In the genomic region with DNA sequence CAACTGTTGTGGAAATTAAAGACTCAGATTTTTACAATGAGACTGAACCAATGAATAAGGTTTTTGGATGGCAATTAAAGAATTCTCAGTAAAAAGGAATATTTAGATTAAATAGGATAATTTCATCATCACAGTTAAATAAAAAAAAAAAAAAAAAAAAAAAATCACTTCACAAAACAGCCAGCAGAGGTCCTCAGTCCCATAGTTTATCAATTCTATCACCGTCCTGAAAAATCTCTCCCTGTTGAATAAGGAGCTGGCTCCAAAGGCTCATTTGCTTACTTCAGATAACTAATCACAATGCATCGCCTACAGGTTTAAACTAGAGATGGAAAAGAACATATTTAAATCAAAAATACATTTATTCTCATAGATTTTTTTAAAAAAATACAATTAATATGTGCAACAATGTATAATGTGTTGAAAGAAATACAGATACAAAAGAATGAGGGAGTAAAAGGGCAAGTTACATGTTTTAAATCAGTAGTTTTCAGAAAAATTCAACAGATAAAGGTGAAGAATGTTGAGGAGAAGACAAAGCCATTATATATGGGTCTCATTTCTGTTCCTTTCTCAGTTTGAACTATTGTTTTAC, we compare ENCODE assay signal across 8 cellular contexts.
A peak's percentile ranks its signal among the peaks of the same experiment; 100 is the strongest.
DNase-seq lines count a peak whose midpoint lies in the region; ATAC-seq and TF ChIP-seq lines count a peak whose summit lies in the region.

No MANE protein-coding gene starts in this region.

- H3K4me2 ChIP-seq in neural cell (ENCODE audit: low read length) = no peak overlapping the region

- no peaks in the 10 kb centered on the region for H3K4me1 Mint-ChIP-seq in stimulated activated effector memory CD8-positive, alpha-beta T cell treated with anti-CD3 and anti-CD28 coated beads, Interleukin-12 subunit alpha, Interleukin-12 subunit beta, amount 100 ng/mL, for 72 hours

- H3K4me3 ChIP-seq in NT2/D1 (ENCODE audit: insufficient read length, low read depth) (no peak overlapping the region), dorsolateral prefrontal cortex (peak overlapping the region in 1 of 59 donors; percentile 2), neural cell (ENCODE audit: low read length) (no peak overlapping the region)

- no peaks in the 10 kb centered on the region for H3K9me2 ChIP-seq in neural cell (ENCODE audit: insufficient read depth, low read length)

- H3K4me3 Mint-ChIP-seq in stimulated activated effector memory CD8-positive, alpha-beta T cell treated with anti-CD3 and anti-CD28 coated beads, Interleukin-12 subunit alpha, Interleukin-12 subunit beta, amount 100 ng/mL, for 72 hours = no peak overlapping the region

- no peak overlapping the region for H2AFZ ChIP-seq in neural cell (ENCODE audit: low read depth, low read length)

- DNase-seq in DMS53 treated with DMSO at 0.1 percent for 48 hours (lab: John Stamatoyannopoulos, UW; ENCODE audit: unreplicated experiment) (peak; percentile 19), NT2/D1 (ENCODE audit: low read depth, low spot score) (peak; percentile 9), dorsolateral prefrontal cortex (no peak), MV-4-11 (lab: John Stamatoyannopoulos, UW) (no peak)
- no peak for DNase-seq in stimulated activated effector memory CD8-positive, alpha-beta T cell treated with anti-CD3 and anti-CD28 coated beads, Interleukin-12 subunit alpha, Interleukin-12 subunit beta, amount 100 ng/mL, for 72 hours (ENCODE audit: low spot score in 2 of 2)

- no peak overlapping the region for H3K27ac ChIP-seq in dorsolateral prefrontal cortex
- H3K27ac ChIP-seq in neural cell (ENCODE audit: low read length) = no peak overlapping the region

- H3K9me3 ChIP-seq in NT2/D1 (ENCODE audit: insufficient read depth, low read length) (no peaks in the 10 kb centered on the region), neural cell (ENCODE audit: low read length) (no peaks in the 10 kb centered on the region)

- no peak overlapping the region for H3K27ac Mint-ChIP-seq in stimulated activated effector memory CD8-positive, alpha-beta T cell treated with anti-CD3 and anti-CD28 coated beads, Interleukin-12 subunit alpha, Interleukin-12 subunit beta, amount 100 ng/mL, for 72 hours

- no peaks in the 10 kb centered on the region for H3K36me3 Mint-ChIP-seq in stimulated activated effector memory CD8-positive, alpha-beta T cell treated with anti-CD3 and anti-CD28 coated beads, Interleukin-12 subunit alpha, Interleukin-12 subunit beta, amount 100 ng/mL, for 72 hours

- H3K4me1 ChIP-seq in NT2/D1 (ENCODE audit: insufficient read depth, insufficient read length) = no peaks in the 10 kb centered on the region

- H3F3A ChIP-seq in neural cell (ENCODE audit: insufficient read depth, low read length, poor library complexity, severe bottlenecking) = no peaks in the 10 kb centered on the region

- no peak for TF ChIP-seq EP300 in neural cell (conservative IDR thresholded peaks at IDR 0.05; ENCODE audit: poor library complexity, severe bottlenecking)

- peak; percentile 83 for TF ChIP-seq RAD21 in neural cell (conservative IDR thresholded peaks at IDR 0.05)

- H3K9me3 Mint-ChIP-seq in stimulated activated effector memory CD8-positive, alpha-beta T cell treated with anti-CD3 and anti-CD28 coated beads, Interleukin-12 subunit alpha, Interleukin-12 subunit beta, amount 100 ng/mL, for 72 hours = no peaks in the 10 kb centered on the region

- H3K36me3 ChIP-seq in NT2/D1 (ENCODE audit: insufficient read depth, insufficient read length, low read length) = no peaks in the 10 kb centered on the region
- no peaks in the 10 kb centered on the region for H3K36me3 ChIP-seq in neural cell (ENCODE audit: insufficient read depth, low read length)

- H3K9ac ChIP-seq in NT2/D1 (ENCODE audit: insufficient read length, low read depth) = no peak overlapping the region
- H3K9ac ChIP-seq in neural cell (ENCODE audit: low read length) = no peak overlapping the region

- ATAC-seq in HG03432 (IDR thresholded peaks at IDR 0.05; ENCODE audit: unreplicated experiment) (peak; percentile 59), GM21737 (IDR thresholded peaks at IDR 0.05; ENCODE audit: unreplicated experiment) (no peak)
- ATAC-seq in stimulated activated effector memory CD8-positive, alpha-beta T cell treated with anti-CD3 and anti-CD28 coated beads, Interleukin-12 subunit alpha, Interleukin-12 subunit beta, amount 100 ng/mL, for 72 hours = no peak

- H3K79me2 ChIP-seq in neural cell (replicated peaks; ENCODE audit: insufficient read depth, low read length) = no peaks in the 10 kb centered on the region

- H4K20me1 ChIP-seq in neural cell (ENCODE audit: insufficient read depth) = no peaks in the 10 kb centered on the region

- no peaks in the 10 kb centered on the region for H3K27me3 ChIP-seq in NT2/D1 (ENCODE audit: insufficient read depth, insufficient read length)
- H3K27me3 ChIP-seq in dorsolateral prefrontal cortex = no peaks in the 10 kb centered on the region
- no peaks in the 10 kb centered on the region for H3K27me3 ChIP-seq in neural cell (ENCODE audit: insufficient read depth, low read depth, low read length)

- TF ChIP-seq CTCF in dorsolateral prefrontal cortex (IDR thresholded peaks at IDR 0.05 in 54 of 56, conservative IDR thresholded peaks at IDR 0.05 in 2 of 56; ENCODE audit: low read depth in 1 of 56, partially characterized antibody in 56 of 56) (peak; percentile 54 to 89 (median 74)), neural cell (IDR thresholded peaks at IDR 0.05; ENCODE audit: poor library complexity, severe bottlenecking) (peak; percentile 73)

- intact Hi-C loops in dorsolateral prefrontal cortex (cut with DNase I) = no loop called here

TF ChIP-seq in neural cell, 6 proteins besides CTCF, POLR2A, EP300 and RAD21:
- no peak for TF ChIP-seq MXI1 (conservative IDR thresholded peaks at IDR 0.05; ENCODE audit: poor library complexity, severe bottlenecking)
- peak; percentile 82 for TF ChIP-seq SMC3 (conservative IDR thresholded peaks at IDR 0.05; ENCODE audit: poor library complexity)
TF ChIP-seq in neural cell: peak in this region for 1.

Comparison
In these comparisons a context has a peak if more than half of its experiments do, and no peak if none do; other contexts are left out.
1. DNase-seq: peak in DMS53 treated with DMSO at 0.1 percent for 48 hours (single experiment) and NT2/D1 (single experiment); none in dorsolateral prefrontal cortex (0 of 10), MV-4-11 (single experiment) and stimulated activated effector memory CD8-positive, alpha-beta T cell treated with anti-CD3 and anti-CD28 coated beads, Interleukin-12 subunit alpha, Interleukin-12 subunit beta, amount 100 ng/mL, for 72 hours (0 of 2).